8 cellular contexts compared by ENCODE assay signal in the genomic region with DNA sequence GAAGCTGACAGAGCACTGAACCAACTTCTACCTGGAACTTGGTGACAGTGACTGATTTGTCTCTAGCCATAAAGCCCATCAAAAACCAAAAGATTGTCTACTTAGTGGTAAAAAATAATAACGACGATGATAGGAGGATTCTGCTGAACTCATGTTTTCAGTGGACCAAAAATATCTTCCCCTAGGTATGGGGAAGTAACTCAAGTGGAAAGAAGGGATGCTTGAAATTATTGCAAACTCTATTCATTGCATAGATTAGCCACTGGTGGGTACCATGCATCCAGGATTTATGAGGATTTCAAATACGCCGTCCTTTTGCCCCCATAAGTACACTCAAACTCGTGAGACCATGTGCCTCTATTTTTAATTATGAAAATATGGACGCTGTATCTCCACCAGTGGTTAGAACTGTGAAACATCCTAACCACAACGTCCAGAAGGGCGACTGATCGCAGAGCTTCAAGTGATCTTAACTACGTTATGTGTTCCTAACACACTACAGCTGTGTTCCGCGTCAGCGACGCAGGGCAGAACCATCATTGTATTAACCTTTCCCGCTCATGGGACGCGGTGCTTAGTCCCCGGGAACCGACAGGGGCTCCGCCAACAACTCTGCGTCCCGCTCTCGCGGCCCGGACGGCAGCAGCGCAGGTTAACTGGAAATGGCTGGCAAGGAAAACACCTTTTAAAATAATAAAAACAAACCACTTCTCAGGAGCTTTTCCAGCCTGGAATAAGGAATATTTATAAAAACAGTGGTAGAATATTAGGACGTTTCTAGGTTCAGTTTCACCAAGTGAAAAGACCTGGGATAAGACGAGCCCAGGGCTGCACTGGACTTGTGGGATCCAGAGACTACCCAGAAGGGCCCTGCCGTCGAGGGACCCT. TPM values are rescaled to one million over a fixed set of nuclear protein-coding genes. Genes with fewer than 3 reads are reported as not detected.
DNase-seq lines count a peak whose midpoint lies in the region; ATAC-seq and TF ChIP-seq lines count a peak whose summit lies in the region.

No MANE protein-coding gene starts in this region.

- peak; percentile 26 for ATAC-seq in HG03025 (IDR thresholded peaks at IDR 0.05; ENCODE audit: low FRiP score, unreplicated experiment)
- peak; percentile 27 for ATAC-seq in activated CD4-positive, alpha-beta T cell treated with anti-CD3 and anti-CD28 coated beads for 36 hours

- peaks cover 3 to 14% (median 12%) of the 10 kb centered on the region in 4 donors for H3K36me3 ChIP-seq in liver (ENCODE audit: control insufficient read depth in 4 of 4, insufficient read depth in 3 of 4, low read depth in 1 of 4, low read length in 3 of 4)

- no peaks in the 10 kb centered on the region for H3K9me3 Mint-ChIP-seq in activated CD4-positive, alpha-beta T cell treated with anti-CD3 and anti-CD28 coated beads for 36 hours (ENCODE audit: low read depth)

- CTCF ChIA-PET in activated CD4-positive, alpha-beta T cell treated with anti-CD3 and anti-CD28 coated beads for 36 hours (lab: Charles Lee): interaction anchor here (0.8 to 2.7 kb wide), 6 partner anchors 11 to 305 kb away, joined by 3 to 13 read pairs (median 6); partner anchors contain the start of genes ANKIB1, GATAD1 and KRIT1

- peak; percentile 46 for DNase-seq in NCI-H2107 (lab: John Stamatoyannopoulos, UW)
- DNase-seq in NCI-H2107 treated with DMSO at 0.1 percent for 48 hours (lab: John Stamatoyannopoulos, UW; ENCODE audit: unreplicated experiment): no peak
- peak; percentile 30 for DNase-seq in NCI-H226
- peak; percentile 79 for DNase-seq in activated CD4-positive, alpha-beta T cell treated with anti-CD3 and anti-CD28 coated beads for 36 hours
- DNase-seq in coronary artery (ENCODE audit: low spot score): no peak
- DNase-seq in stimulated activated CD4-positive, alpha-beta T cell treated with anti-CD3 and anti-CD28 coated beads, Interleukin-4, amount 100 ng/mL, for 4 hours: peak; percentile 38 to 40

- H3K4me3 ChIP-seq in coronary artery (peak overlapping the region; percentile 99), liver (ENCODE audit: low read depth in 1 of 3, low read length in 3 of 3) (peak overlapping the region; percentile 73 to 79 (median 77))

- H3K9me3 ChIP-seq in liver (ENCODE audit: control insufficient read depth in 4 of 4, low read length in 3 of 4): no peaks in the 10 kb centered on the region

- H3K27me3 Mint-ChIP-seq in activated CD4-positive, alpha-beta T cell treated with anti-CD3 and anti-CD28 coated beads for 36 hours: no peaks in the 10 kb centered on the region

- peaks cover 2 to 20% (median 16%) of the 10 kb centered on the region in 4 donors for H3K4me1 ChIP-seq in liver (ENCODE audit: control insufficient read depth in 4 of 4, insufficient read depth in 4 of 4, low read length in 3 of 4)

- TF ChIP-seq RAD21 in liver (IDR thresholded peaks at IDR 0.05): peak in 1 of 2 donors; percentile 14

- H3K27ac Mint-ChIP-seq in activated CD4-positive, alpha-beta T cell treated with anti-CD3 and anti-CD28 coated beads for 36 hours: peak overlapping the region; percentile 92

- peaks cover 12% of the 10 kb centered on the region for H3K36me3 Mint-ChIP-seq in activated CD4-positive, alpha-beta T cell treated with anti-CD3 and anti-CD28 coated beads for 36 hours (ENCODE audit: low read depth)

- peak overlapping the region; percentile 90 for H3K4me3 Mint-ChIP-seq in activated CD4-positive, alpha-beta T cell treated with anti-CD3 and anti-CD28 coated beads for 36 hours

- intact Hi-C loops in activated CD4-positive, alpha-beta T cell treated with anti-CD3 and anti-CD28 coated beads for 36 hours (cut with DNase I, micrococcal nuclease): loop anchor here (1.0 to 5.0 kb wide), 17 partner anchors 61 to 1475 kb away; partner anchors contain the start of genes AKAP9 (in 2 of the 2), VPS50 (in 2 of the 2), ANKIB1 (in 1 of the 2) and BET1 (in 1 of the 2)

- H3K27ac ChIP-seq in coronary artery (peak overlapping the region; percentile 86 to 90), liver (ENCODE audit: low read depth in 1 of 2, low read length in 2 of 2) (peak overlapping the region; percentile 44 to 86)

- TF ChIP-seq CTCF in coronary artery (IDR thresholded peaks at IDR 0.05) (no peak), liver (IDR thresholded peaks at IDR 0.05; ENCODE audit: low read depth, low read length, missing input control) (peak; percentile 21)

- WGBS in liver: under 1% methylated on average over 31 of the region's 31 CpGs

- POLR2A ChIA-PET in activated CD4-positive, alpha-beta T cell treated with anti-CD3 and anti-CD28 coated beads for 36 hours (lab: Charles Lee): interaction anchor here (0.8 to 1.4 kb wide), 5 partner anchors 12 to 282 kb away, joined by 4 to 11 read pairs (median 7); partner anchors contain the start of genes ANKIB1, FAM133B, GATAD1 and KRIT1

- H3K9ac ChIP-seq in liver (ENCODE audit: low read depth in 1 of 2, low read length in 2 of 2): peak overlapping the region; percentile 6 to 50

- H3K27me3 ChIP-seq in liver (ENCODE audit: control insufficient read depth in 4 of 4, insufficient read depth in 4 of 4, low read length in 3 of 4): no peaks in the 10 kb centered on the region

- H3K4me1 Mint-ChIP-seq in activated CD4-positive, alpha-beta T cell treated with anti-CD3 and anti-CD28 coated beads for 36 hours: peaks cover 29% of the 10 kb centered on the region

TF ChIP-seq in liver, 16 proteins besides CTCF, POLR2A, EP300 and RAD21:
- TF ChIP-seq REST (IDR thresholded peaks at IDR 0.05) (no peak), RXRA (IDR thresholded peaks at IDR 0.05) (no peak), TAF1 (conservative IDR thresholded peaks at IDR 0.05) (no peak), FOXA1 (IDR thresholded peaks at IDR 0.05) (no peak), FOXA2 (IDR thresholded peaks at IDR 0.05) (no peak), NR2F2 (IDR thresholded peaks at IDR 0.05) (no peak), HNF4G (IDR thresholded peaks at IDR 0.05) (no peak), SP1 (IDR thresholded peaks at IDR 0.05) (no peak), JUND (IDR thresholded peaks at IDR 0.05) (no peak)
- TF ChIP-seq, protein P1, sequence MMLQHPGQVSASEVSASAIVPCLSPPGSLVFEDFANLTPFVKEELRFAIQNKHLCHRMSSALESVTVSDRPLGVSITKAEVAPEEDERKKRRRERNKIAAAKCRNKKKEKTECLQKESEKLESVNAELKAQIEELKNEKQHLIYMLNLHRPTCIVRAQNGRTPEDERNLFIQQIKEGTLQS (IDR thresholded peaks at IDR 0.05): no peak

RNA-seq across cellular contexts. Expression of gene PEX1, which starts 0.8 kb away (rescaled TPM):
- 10 to 100 TPM; 14.7 to 16.0 TPM for total RNA-seq in activated CD4-positive, alpha-beta T cell treated with anti-CD3 and anti-CD28 coated beads for 36 hours
- 10 to 100 TPM in 1 of 2 donors, 1 to 10 TPM in 1; 8.4 to 18.2 TPM for total RNA-seq in liver
- 1 to 10 TPM; 7.2 to 9.5 TPM for polyA plus RNA-seq in liver

RNA-seq across cellular contexts. Expression of gene RBM48, which starts 1.1 kb away (rescaled TPM):
- 10 to 100 TPM; 12.8 to 13.1 TPM for total RNA-seq in activated CD4-positive, alpha-beta T cell treated with anti-CD3 and anti-CD28 coated beads for 36 hours
- 1 to 10 TPM; 8.5 to 9.7 TPM for total RNA-seq in liver
- 1 to 10 TPM; 3.3 to 5.2 TPM for polyA plus RNA-seq in liver

RNA-seq across cellular contexts. Expression of gene ERVW-1, which starts 49.8 kb away (rescaled TPM):
- not detected for total RNA-seq in activated CD4-positive, alpha-beta T cell treated with anti-CD3 and anti-CD28 coated beads for 36 hours
- total RNA-seq in liver: not detected
- polyA plus RNA-seq in liver: under 1 TPM in 1 of 2 donors, not detected in 1; 0.19 TPM

Comparison
In these comparisons a context has a peak if more than half of its experiments do, and no peak if none do; other contexts are left out.
1. DNase-seq: peak in NCI-H2107 (single experiment), NCI-H226 (single experiment), activated CD4-positive, alpha-beta T cell treated with anti-CD3 and anti-CD28 coated beads for 36 hours (single experiment) and stimulated activated CD4-positive, alpha-beta T cell treated with anti-CD3 and anti-CD28 coated beads, Interleukin-4, amount 100 ng/mL, for 4 hours (2 of 2); none in NCI-H2107 treated with DMSO at 0.1 percent for 48 hours (single experiment) and coronary artery (single experiment).